Comparison of ENCODE assay signal across 6 cellular contexts in the genomic region with DNA sequence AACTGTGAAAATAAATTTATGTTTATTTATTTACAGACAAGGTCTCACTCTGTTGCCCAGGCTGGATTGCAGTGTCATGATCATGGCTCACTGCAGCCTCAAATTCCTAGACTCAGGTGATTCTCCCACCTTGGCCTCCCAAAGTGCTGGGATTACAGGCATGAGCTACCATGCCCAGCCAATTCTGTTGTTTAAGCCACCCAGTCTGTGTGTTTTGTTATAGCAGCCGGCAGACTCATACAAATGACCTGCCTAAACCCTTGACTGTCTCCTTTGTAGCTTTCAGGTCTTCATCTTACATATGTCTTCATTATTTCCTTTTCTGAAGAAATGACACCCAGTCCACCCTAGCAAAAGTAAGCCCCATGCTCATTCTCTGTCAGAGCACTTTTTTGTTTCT.
"Had no signal": no experiment of that assay in that cellular context is flagged by ENCODE, and none has a peak within 500 bp of the region (broad histone marks: within the 10 kb centered on the region; RNA-seq: fewer than 3 reads in every experiment).

No MANE protein-coding gene starts in this region.

- DNase-seq: H9, HCEC 1CT, IMR-90 had no signal

- H2AFZ ChIP-seq: GM23338 had no signal

- ATAC-seq: GM23338 had no signal

- H3K4me2 ChIP-seq: GM23338 had no signal

- FAIRE-seq: H1, H54 had no signal

- H3K4me3 ChIP-seq: GM23338 had no signal
